In the genomic region with DNA sequence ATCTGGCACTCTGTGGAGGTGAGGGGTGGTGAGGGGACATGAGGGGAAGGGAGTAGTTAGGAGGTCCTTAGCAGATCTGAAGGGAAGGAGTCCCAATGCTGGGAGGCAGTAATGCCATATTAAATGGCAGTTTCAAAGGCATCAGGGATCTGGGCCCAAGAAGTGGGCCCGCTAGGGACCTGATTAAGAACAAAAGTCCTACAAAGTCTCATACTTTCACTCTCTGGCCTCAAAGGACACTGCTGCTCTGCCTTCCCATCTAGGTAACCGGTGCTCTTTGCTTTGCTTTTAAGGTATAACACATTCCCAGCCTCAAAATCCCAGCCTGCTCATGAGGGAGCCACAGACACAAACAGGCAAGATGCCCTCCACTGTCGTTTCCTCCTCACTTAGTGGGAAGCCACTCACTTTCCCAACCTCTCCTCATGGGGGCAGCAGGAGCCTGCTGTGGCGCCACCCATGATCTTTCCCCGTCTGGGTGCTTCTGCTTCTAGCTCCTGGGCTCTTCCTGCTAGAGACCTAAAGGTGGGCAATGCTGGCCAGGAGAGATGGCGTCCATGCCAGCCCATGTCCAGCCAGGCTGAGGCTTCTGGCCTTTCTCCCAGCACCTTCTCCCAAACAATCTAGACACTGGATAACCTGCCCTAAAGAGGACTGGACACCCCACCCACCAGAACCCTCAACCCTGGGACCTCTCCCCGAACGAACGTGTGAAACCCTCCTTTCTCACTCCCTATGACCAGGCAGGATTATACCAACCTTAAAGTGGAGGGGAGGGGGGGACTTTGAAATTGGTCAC, we compare ENCODE assay signal across 8 cellular contexts.
DNase-seq lines count a peak whose midpoint lies in the region; ATAC-seq and TF ChIP-seq lines count a peak whose summit lies in the region.

No MANE protein-coding gene starts in this region.

- TF ChIP-seq CTCF in activated B cell treated with CpG ODN at 0.5 μM for 24 hours (IDR thresholded peaks at IDR 0.05) (no peak), nephron progenitor cell (IDR thresholded peaks at IDR 0.05) (peak; percentile 65)

- no peaks in the 10 kb centered on the region for H3K36me3 ChIP-seq in CD4-positive, alpha-beta memory T cell (ENCODE audit: insufficient read depth, low read length)

- intact Hi-C loops in CD4-positive, alpha-beta memory T cell (cut with micrococcal nuclease): no loop called here
- intact Hi-C loops in activated B cell treated with CpG ODN at 0.5 μM for 24 hours (cut with micrococcal nuclease): loop anchor here (1.0 to 5.0 kb wide), 8 partner anchors 10 to 558 kb away; a partner anchor contains a TSS
- intact Hi-C loops in activated T-helper 2 cell treated with anti-CD3 and anti-CD28 coated beads, Interferon-gamma antibody, Interleukin-2, Interleukin-4, amounts not matched to agents 10 μg/mL and 5 μg/mL and 100 μg/mL, durations not matched to agents 14 hours and 24 hours and 36 hours (cut with micrococcal nuclease): loop anchor here (1.0 kb wide), 1 partner anchor 117 kb away; no protein-coding TSS in a partner anchor

- H3K27ac Mint-ChIP-seq in CD4-positive, alpha-beta memory T cell: peak overlapping the region in 3 of 7 donors; percentile 38 to 62 (median 58)
- H3K27ac Mint-ChIP-seq in activated B cell treated with CpG ODN at 0.5 μM for 24 hours (peak overlapping the region; percentile 57), nephron progenitor cell (no peak overlapping the region)
- no peak overlapping the region for H3K27ac Mint-ChIP-seq in activated T-helper 2 cell treated with anti-CD3 and anti-CD28 coated beads, Interferon-gamma antibody, Interleukin-2, Interleukin-4, amounts not matched to agents 10 μg/mL and 5 μg/mL and 100 μg/mL, durations not matched to agents 14 hours and 24 hours and 36 hours

- ATAC-seq in GM18861 (IDR thresholded peaks at IDR 0.05; ENCODE audit: unreplicated experiment) (peak; percentile 75), HG02981 (IDR thresholded peaks at IDR 0.05; ENCODE audit: unreplicated experiment) (peak; percentile 67), activated B cell treated with CpG ODN at 0.5 μM for 24 hours (ENCODE audit: low read depth) (peak; percentile 77)

- no peaks in the 10 kb centered on the region for H3K36me3 Mint-ChIP-seq in CD4-positive, alpha-beta memory T cell
- H3K36me3 Mint-ChIP-seq in activated B cell treated with CpG ODN at 0.5 μM for 24 hours (ENCODE audit: low read depth) (no peaks in the 10 kb centered on the region), nephron progenitor cell (ENCODE audit: low read depth) (no peaks in the 10 kb centered on the region)
- H3K36me3 Mint-ChIP-seq in activated T-helper 2 cell treated with anti-CD3 and anti-CD28 coated beads, Interferon-gamma antibody, Interleukin-2, Interleukin-4, amounts not matched to agents 10 μg/mL and 5 μg/mL and 100 μg/mL, durations not matched to agents 14 hours and 24 hours and 36 hours (ENCODE audit: low read depth): no peaks in the 10 kb centered on the region

- peaks cover 0 to 5% (median 3%) of the 10 kb centered on the region in 4 donors for H3K4me1 Mint-ChIP-seq in CD4-positive, alpha-beta memory T cell
- H3K4me1 Mint-ChIP-seq in activated B cell treated with CpG ODN at 0.5 μM for 24 hours (peaks cover 17% of the 10 kb centered on the region), nephron progenitor cell (peaks cover 27% of the 10 kb centered on the region)
- peaks cover 2% of the 10 kb centered on the region for H3K4me1 Mint-ChIP-seq in activated T-helper 2 cell treated with anti-CD3 and anti-CD28 coated beads, Interferon-gamma antibody, Interleukin-2, Interleukin-4, amounts not matched to agents 10 μg/mL and 5 μg/mL and 100 μg/mL, durations not matched to agents 14 hours and 24 hours and 36 hours (ENCODE audit: low read depth)

- peak overlapping the region in 1 of 8 donors; percentile 40 for H3K4me3 Mint-ChIP-seq in CD4-positive, alpha-beta memory T cell
- H3K4me3 Mint-ChIP-seq in activated B cell treated with CpG ODN at 0.5 μM for 24 hours: peak overlapping the region; percentile 61
- H3K4me3 Mint-ChIP-seq in nephron progenitor cell: no peak overlapping the region
- H3K4me3 Mint-ChIP-seq in activated T-helper 2 cell treated with anti-CD3 and anti-CD28 coated beads, Interferon-gamma antibody, Interleukin-2, Interleukin-4, amounts not matched to agents 10 μg/mL and 5 μg/mL and 100 μg/mL, durations not matched to agents 14 hours and 24 hours and 36 hours (ENCODE audit: low read depth): no peak overlapping the region

- no peaks in the 10 kb centered on the region for H3K4me1 ChIP-seq in CD4-positive, alpha-beta memory T cell (ENCODE audit: insufficient read depth, low read length)

- CTCF ChIA-PET in CD4-positive, alpha-beta memory T cell (lab: Charles Lee; ENCODE audit: partially characterized antibody): interaction anchor here (1.0 kb wide), 2 partner anchors 118 to 148 kb away, joined by 3 to 4 read pairs; no protein-coding TSS in a partner anchor
- CTCF ChIA-PET in activated B cell treated with CpG ODN at 0.5 μM for 24 hours (lab: Charles Lee): interaction anchor here (1.0 to 2.1 kb wide), 4 partner anchors 9 to 438 kb away, joined by 3 to 5 read pairs (median 4); no protein-coding TSS in a partner anchor

- no peak overlapping the region for H3K27ac ChIP-seq in CD4-positive, alpha-beta memory T cell (ENCODE audit: low read depth, low read length)

- no peaks in the 10 kb centered on the region for H3K9me3 Mint-ChIP-seq in CD4-positive, alpha-beta memory T cell
- no peaks in the 10 kb centered on the region for H3K9me3 Mint-ChIP-seq in activated B cell treated with CpG ODN at 0.5 μM for 24 hours
- no peaks in the 10 kb centered on the region for H3K9me3 Mint-ChIP-seq in nephron progenitor cell
- H3K9me3 Mint-ChIP-seq in activated T-helper 2 cell treated with anti-CD3 and anti-CD28 coated beads, Interferon-gamma antibody, Interleukin-2, Interleukin-4, amounts not matched to agents 10 μg/mL and 5 μg/mL and 100 μg/mL, durations not matched to agents 14 hours and 24 hours and 36 hours: no peaks in the 10 kb centered on the region

- H3K27me3 Mint-ChIP-seq in CD4-positive, alpha-beta memory T cell: no peaks in the 10 kb centered on the region
- no peaks in the 10 kb centered on the region for H3K27me3 Mint-ChIP-seq in activated B cell treated with CpG ODN at 0.5 μM for 24 hours
- peaks cover 7% of the 10 kb centered on the region for H3K27me3 Mint-ChIP-seq in nephron progenitor cell (ENCODE audit: low read depth, poor library complexity)
- peaks cover 6% of the 10 kb centered on the region for H3K27me3 Mint-ChIP-seq in activated T-helper 2 cell treated with anti-CD3 and anti-CD28 coated beads, Interferon-gamma antibody, Interleukin-2, Interleukin-4, amounts not matched to agents 10 μg/mL and 5 μg/mL and 100 μg/mL, durations not matched to agents 14 hours and 24 hours and 36 hours (ENCODE audit: low read depth)

- H3K27me3 ChIP-seq in CD4-positive, alpha-beta memory T cell (ENCODE audit: insufficient read depth, low read length): no peaks in the 10 kb centered on the region

- peak in 4 of 5 donors; percentile 10 to 26 (median 18) for DNase-seq in CD4-positive, alpha-beta memory T cell
- peak; percentile 44 to 48 for DNase-seq in NCI-H1930 (lab: John Stamatoyannopoulos, UW)
- no peak for DNase-seq in activated B cell treated with CpG ODN at 0.5 μM for 24 hours
- peak; percentile 23 for DNase-seq in fibroblast of peridontal ligament (ENCODE audit: extremely low read depth)
- DNase-seq in nephron progenitor cell: peak; percentile 55
- DNase-seq in activated T-helper 2 cell treated with anti-CD3 and anti-CD28 coated beads, Interferon-gamma antibody, Interleukin-2, Interleukin-4, amounts not matched to agents 10 μg/mL and 5 μg/mL and 100 μg/mL, durations not matched to agents 14 hours and 24 hours and 36 hours (ENCODE audit: low spot score): no peak

- no peaks in the 10 kb centered on the region for H3K9me3 ChIP-seq in CD4-positive, alpha-beta memory T cell (ENCODE audit: control insufficient read depth in 1 of 2, low read length in 2 of 2)

- no peak overlapping the region for H3K4me3 ChIP-seq in CD4-positive, alpha-beta memory T cell (ENCODE audit: low read length in 2 of 2)

- POLR2A ChIA-PET in CD4-positive, alpha-beta memory T cell (lab: Charles Lee; ENCODE audit: partially characterized antibody): no interaction called here
- POLR2A ChIA-PET in activated B cell treated with CpG ODN at 0.5 μM for 24 hours (lab: Charles Lee): interaction anchor here (1.0 kb wide), 1 partner anchor 132 kb away, joined by 3 read pairs; a partner anchor contains a TSS

Comparison
In these comparisons a context has a peak if more than half of its experiments do, and no peak if none do; other contexts are left out.
1. DNase-seq: peak in CD4-positive, alpha-beta memory T cell (4 of 5), NCI-H1930 (2 of 2), fibroblast of peridontal ligament (single experiment) and nephron progenitor cell (single experiment); none in activated B cell treated with CpG ODN at 0.5 μM for 24 hours (single experiment) and activated T-helper 2 cell treated with anti-CD3 and anti-CD28 coated beads, Interferon-gamma antibody, Interleukin-2, Interleukin-4, amounts not matched to agents 10 μg/mL and 5 μg/mL and 100 μg/mL, durations not matched to agents 14 hours and 24 hours and 36 hours (single experiment).
2. Peak in every context shown above with its lines, with median percentiles within 50 percentile points of each other: ATAC-seq.